In genomic region chr3:56878046-56878445, GRCh38 we compare ENCODE assay signal across 10 cellular contexts.
DNase-seq lines count a peak whose midpoint lies in the region; TF ChIP-seq lines count a peak whose summit lies in the region.
"Had no signal": no experiment of that assay in that cellular context is flagged by ENCODE, and none has a peak within 500 bp of the region (broad histone marks: within the 10 kb centered on the region; RNA-seq: fewer than 3 reads in every experiment).

No MANE protein-coding gene starts in this region.

- 69% methylated on average over 7 of the region's 7 CpGs for whole genome bisulfite sequencing in suprapubic skin

- no peaks in the 10 kb centered on the region for H3K9me3 ChIP-seq in suprapubic skin
- H3K9me3 ChIP-seq: mucosa of descending colon had no signal

- TF ChIP-seq POLR2A in suprapubic skin (IDR thresholded peaks at IDR 0.05), result no peak

- no peaks in the 10 kb centered on the region for H3K9me3 Mint-ChIP-seq in dendritic cell treated with granulocyte-macrophage colony-stimulating factor and Interleukin-4, amounts not matched to agents 40 ng/mL and 50 ng/mL, for 4 days

- H3K4me1 ChIP-seq in suprapubic skin, result peaks cover 6% of the 10 kb centered on the region

- H3K36me3 ChIP-seq in suprapubic skin, result no peaks in the 10 kb centered on the region

- H3K4me3 Mint-ChIP-seq in dendritic cell treated with granulocyte-macrophage colony-stimulating factor and Interleukin-4, amounts not matched to agents 40 ng/mL and 50 ng/mL, for 4 days, result no peak overlapping the region

- H3K36me3 Mint-ChIP-seq in dendritic cell treated with granulocyte-macrophage colony-stimulating factor and Interleukin-4, amounts not matched to agents 40 ng/mL and 50 ng/mL, for 4 days (ENCODE audit: low read depth), result no peaks in the 10 kb centered on the region

- DNase-seq in GM03348 (ENCODE audit: low spot score), result peak; percentile 18
- peak; percentile 54 to 71 for DNase-seq in activated CD4-positive, alpha-beta T cell treated with anti-CD3 and anti-CD28 coated beads, Interleukin-2, amount 50 U/mL, for 48 hours
- peak; percentile 26 to 40 (median 35) for DNase-seq in stimulated activated CD4-positive, alpha-beta T cell treated with anti-CD3 and anti-CD28 coated beads, Interleukin-1b, Interleukin-23, amount 100 ng/mL, for 24 hours (ENCODE audit: low read depth in 4 of 4, low spot score in 1 of 4)
- no peak for DNase-seq in midbrain (lab: John Stamatoyannopoulos, UW)
- no peak for DNase-seq in posterior vena cava (ENCODE audit: low spot score)
- no peak for DNase-seq in suprapubic skin (ENCODE audit: low spot score in 2 of 2)
- no peak for DNase-seq in T1000 (lab: John Stamatoyannopoulos, UW)
- DNase-seq: DMS79, mucosa of descending colon had no signal

- peak overlapping the region; percentile 58 for H3K27ac Mint-ChIP-seq in dendritic cell treated with granulocyte-macrophage colony-stimulating factor and Interleukin-4, amounts not matched to agents 40 ng/mL and 50 ng/mL, for 4 days

- intact Hi-C loops in dendritic cell treated with granulocyte-macrophage colony-stimulating factor and Interleukin-4, amounts not matched to agents 40 ng/mL and 50 ng/mL, for 4 days (cut with micrococcal nuclease), result no loop called here
- intact Hi-C loops in posterior vena cava (cut with DNase I), result no loop called here

- peaks cover 30% of the 10 kb centered on the region for H3K4me1 Mint-ChIP-seq in dendritic cell treated with granulocyte-macrophage colony-stimulating factor and Interleukin-4, amounts not matched to agents 40 ng/mL and 50 ng/mL, for 4 days (ENCODE audit: low read depth)

- no peaks in the 10 kb centered on the region for H3K27me3 Mint-ChIP-seq in dendritic cell treated with granulocyte-macrophage colony-stimulating factor and Interleukin-4, amounts not matched to agents 40 ng/mL and 50 ng/mL, for 4 days

- no peaks in the 10 kb centered on the region for H3K27me3 ChIP-seq in suprapubic skin

- no peak for TF ChIP-seq EP300 in suprapubic skin (IDR thresholded peaks at IDR 0.05)

- no peak overlapping the region for H3K27ac ChIP-seq in suprapubic skin

- no peak overlapping the region for H3K4me3 ChIP-seq in suprapubic skin
- H3K4me3 ChIP-seq: mucosa of descending colon had no signal

- TF ChIP-seq CTCF in suprapubic skin (IDR thresholded peaks at IDR 0.05), result no peak

Comparison
In these comparisons a context has a peak if more than half of its experiments do, and no peak if none do; other contexts are left out.
1. DNase-seq: peak in GM03348 (single experiment), activated CD4-positive, alpha-beta T cell treated with anti-CD3 and anti-CD28 coated beads, Interleukin-2, amount 50 U/mL, for 48 hours (2 of 2) and stimulated activated CD4-positive, alpha-beta T cell treated with anti-CD3 and anti-CD28 coated beads, Interleukin-1b, Interleukin-23, amount 100 ng/mL, for 24 hours (4 of 4); none in midbrain (single experiment), posterior vena cava (single experiment), suprapubic skin (0 of 2) and T1000 (single experiment).